In genomic region chr13:110012102-110012739, GRCh38 we compare ENCODE assay signal across 14 cellular contexts.
DNase-seq lines count a peak whose midpoint lies in the region; ATAC-seq and TF ChIP-seq lines count a peak whose summit lies in the region.
"Had no signal": no experiment of that assay in that cellular context is flagged by ENCODE, and none has a peak within 500 bp of the region (broad histone marks: within the 10 kb centered on the region; RNA-seq: fewer than 3 reads in every experiment).

No MANE protein-coding gene starts in this region.

- H3K27me3 Mint-ChIP-seq in Caco-2 (ENCODE audit: insufficient read depth, unreplicated experiment), result no peaks in the 10 kb centered on the region
- H3K27me3 Mint-ChIP-seq in activated CD4-positive, alpha-beta T cell treated with anti-CD3 and anti-CD28 coated beads, Interleukin-2, amount 10 ng/mL, durations not matched to agents 24 days and 14 days, result no peaks in the 10 kb centered on the region

- peak overlapping the region; percentile 10 for H3K4me3 Mint-ChIP-seq in Caco-2 (ENCODE audit: unreplicated experiment)
- H3K4me3 Mint-ChIP-seq in activated CD4-positive, alpha-beta T cell treated with anti-CD3 and anti-CD28 coated beads, Interleukin-2, amount 10 ng/mL, durations not matched to agents 24 days and 14 days, result no peak overlapping the region

- H3K27ac Mint-ChIP-seq in Caco-2 (ENCODE audit: unreplicated experiment), result peak overlapping the region; percentile 63
- H3K27ac Mint-ChIP-seq in activated CD4-positive, alpha-beta T cell treated with anti-CD3 and anti-CD28 coated beads, Interleukin-2, amount 10 ng/mL, durations not matched to agents 24 days and 14 days, result no peak overlapping the region

- BruUV-seq in Caco-2 (replicated peaks; lab: Mats Ljungman, UMichigan), result no TSS peak
- BruUV-seq in A673 (replicated peaks; lab: Mats Ljungman, UMichigan), result no TSS peak

- H3K4me1 Mint-ChIP-seq in Caco-2 (ENCODE audit: low read depth, unreplicated experiment), result peaks cover 18% of the 10 kb centered on the region
- H3K4me1 Mint-ChIP-seq in activated CD4-positive, alpha-beta T cell treated with anti-CD3 and anti-CD28 coated beads, Interleukin-2, amount 10 ng/mL, durations not matched to agents 24 days and 14 days, result no peaks in the 10 kb centered on the region

- TF ChIP-seq CTCF in Caco-2 (IDR thresholded peaks at IDR 0.05; ENCODE audit: insufficient read depth in 1 of 2, low read depth in 1 of 2, low read length in 1 of 2, severe bottlenecking in 1 of 2, unreplicated experiment in 1 of 2), result no peak
- TF ChIP-seq CTCF in epithelial cell of esophagus (IDR thresholded peaks at IDR 0.05; ENCODE audit: insufficient read depth, low read depth, low read length, missing control alignments), result no peak
- TF ChIP-seq CTCF in omental fat pad (IDR thresholded peaks at IDR 0.05), result no peak
- no peak for TF ChIP-seq CTCF in A673 (conservative IDR thresholded peaks at IDR 0.05; ENCODE audit: low read depth, low read length)

- POLR2A ChIA-PET in Caco-2 (lab: Charles Lee), result no interaction called here
- POLR2A ChIA-PET in A673 (lab: Charles Lee; ENCODE audit: low non-redundant PET), result no interaction called here

- H3K9me3 Mint-ChIP-seq in Caco-2 (ENCODE audit: unreplicated experiment), result no peaks in the 10 kb centered on the region
- no peaks in the 10 kb centered on the region for H3K9me3 Mint-ChIP-seq in activated CD4-positive, alpha-beta T cell treated with anti-CD3 and anti-CD28 coated beads, Interleukin-2, amount 10 ng/mL, durations not matched to agents 24 days and 14 days

- intact Hi-C loops in Caco-2 (cut with micrococcal nuclease; ENCODE audit: unreplicated experiment), result loop anchor here (1.0 kb wide), 1 partner anchor 12 kb away; no protein-coding TSS in a partner anchor
- intact Hi-C loops in activated CD4-positive, alpha-beta T cell treated with anti-CD3 and anti-CD28 coated beads, Interleukin-2, amount 10 ng/mL, durations not matched to agents 24 days and 14 days (cut with micrococcal nuclease), result no loop called here
- intact Hi-C loops in A673 (cut with micrococcal nuclease; ENCODE audit: unreplicated experiment), result no loop called here

- H3K27me3 ChIP-seq in Caco-2 (replicated peaks; ENCODE audit: control insufficient read depth, insufficient read depth, low read length) (no peaks in the 10 kb centered on the region), A673 (replicated peaks; ENCODE audit: insufficient read depth, low read depth, low read length, poor library complexity) (peaks cover 89% of the 10 kb centered on the region)
- H3K27me3 ChIP-seq: cardiac muscle cell had no signal

- ATAC-seq in omental fat pad (ENCODE audit: low FRiP score) (peak; percentile 85), HG03175 (IDR thresholded peaks at IDR 0.05; ENCODE audit: unreplicated experiment) (no peak)

- H3K4me3 ChIP-seq in Caco-2 (ENCODE audit: low read depth, low read length), result no peak overlapping the region
- H3K4me3 ChIP-seq in epithelial cell of esophagus (ENCODE audit: low read length), result no peak overlapping the region
- no peak overlapping the region for H3K4me3 ChIP-seq in A673 (ENCODE audit: low read depth, low read length, poor library complexity, severe bottlenecking)
- H3K4me3 ChIP-seq: cardiac muscle cell, thoracic aorta had no signal

- no peak overlapping the region for H3K27ac ChIP-seq in A673 (ENCODE audit: low read depth, low read length, poor library complexity, severe bottlenecking)
- H3K27ac ChIP-seq: cardiac muscle cell, thoracic aorta had no signal

- H3K36me3 Mint-ChIP-seq in Caco-2 (ENCODE audit: insufficient read depth, unreplicated experiment), result no peaks in the 10 kb centered on the region
- H3K36me3 Mint-ChIP-seq in activated CD4-positive, alpha-beta T cell treated with anti-CD3 and anti-CD28 coated beads, Interleukin-2, amount 10 ng/mL, durations not matched to agents 24 days and 14 days (ENCODE audit: low read depth), result no peaks in the 10 kb centered on the region

- no peaks in the 10 kb centered on the region for H3K36me3 ChIP-seq in Caco-2 (ENCODE audit: control insufficient read depth, insufficient read depth, low read length)
- no peaks in the 10 kb centered on the region for H3K36me3 ChIP-seq in A673 (ENCODE audit: insufficient read depth, low read length, poor library complexity, severe bottlenecking)
- H3K36me3 ChIP-seq: cardiac muscle cell, thoracic aorta had no signal

- H3K4me1 ChIP-seq in Caco-2, result peaks cover 32% of the 10 kb centered on the region
- peaks cover 9% of the 10 kb centered on the region for H3K4me1 ChIP-seq in A673 (ENCODE audit: insufficient read depth, low read length, poor library complexity, severe bottlenecking)

- 0 out of 2 replicates have a peak, but pooled peaks cover 3% of the 10 kb centered on the region for H3K9me3 ChIP-seq in Caco-2
- H3K9me3 ChIP-seq in A673 (ENCODE audit: low read depth, low read length, poor library complexity, severe bottlenecking), result no peaks in the 10 kb centered on the region
- H3K9me3 ChIP-seq: thoracic aorta had no signal

- CTCF ChIA-PET in Caco-2 (lab: Charles Lee) (interaction anchor here (0.6 kb wide), 1 partner anchor 17 kb away, joined by 3 read pairs; no protein-coding TSS in a partner anchor), A673 (lab: Charles Lee) (no interaction called here)

- peak; percentile 23 to 50 for DNase-seq in Caco-2
- peak; percentile 91 for DNase-seq in NCI-H226
- peak; percentile 85 for DNase-seq in epithelial cell of esophagus (ENCODE audit: low read depth)
- no peak for DNase-seq in omental fat pad (ENCODE audit: low spot score)
- DNase-seq in activated CD4-positive, alpha-beta T cell treated with anti-CD3 and anti-CD28 coated beads, Interleukin-2, amount 10 ng/mL, durations not matched to agents 24 days and 14 days, result no peak
- DNase-seq in A673 (ENCODE audit: low spot score), result no peak
- no peak for DNase-seq in stimulated activated CD8-positive, alpha-beta memory T cell treated with anti-CD3 and anti-CD28 coated beads, Interleukin-4, amount 100 ng/mL, for 48 hours
- DNase-seq: activated CD8-positive, alpha-beta memory T cell treated with anti-CD3 and anti-CD28 coated beads, Interleukin-2, amount 50 U/mL, for 4 hours; DMS153; NCI-H526; T-helper 2 cell had no signal

Comparison
In these comparisons a context has a peak if more than half of its experiments do, and no peak if none do; other contexts are left out.
1. DNase-seq: peak in Caco-2 (2 of 2), NCI-H226 (single experiment) and epithelial cell of esophagus (single experiment); none in omental fat pad (single experiment), activated CD4-positive, alpha-beta T cell treated with anti-CD3 and anti-CD28 coated beads, Interleukin-2, amount 10 ng/mL, durations not matched to agents 24 days and 14 days (single experiment), A673 (single experiment) and stimulated activated CD8-positive, alpha-beta memory T cell treated with anti-CD3 and anti-CD28 coated beads, Interleukin-4, amount 100 ng/mL, for 48 hours (single experiment).